ENCODE assay signal across 8 cellular contexts in the genomic region with DNA sequence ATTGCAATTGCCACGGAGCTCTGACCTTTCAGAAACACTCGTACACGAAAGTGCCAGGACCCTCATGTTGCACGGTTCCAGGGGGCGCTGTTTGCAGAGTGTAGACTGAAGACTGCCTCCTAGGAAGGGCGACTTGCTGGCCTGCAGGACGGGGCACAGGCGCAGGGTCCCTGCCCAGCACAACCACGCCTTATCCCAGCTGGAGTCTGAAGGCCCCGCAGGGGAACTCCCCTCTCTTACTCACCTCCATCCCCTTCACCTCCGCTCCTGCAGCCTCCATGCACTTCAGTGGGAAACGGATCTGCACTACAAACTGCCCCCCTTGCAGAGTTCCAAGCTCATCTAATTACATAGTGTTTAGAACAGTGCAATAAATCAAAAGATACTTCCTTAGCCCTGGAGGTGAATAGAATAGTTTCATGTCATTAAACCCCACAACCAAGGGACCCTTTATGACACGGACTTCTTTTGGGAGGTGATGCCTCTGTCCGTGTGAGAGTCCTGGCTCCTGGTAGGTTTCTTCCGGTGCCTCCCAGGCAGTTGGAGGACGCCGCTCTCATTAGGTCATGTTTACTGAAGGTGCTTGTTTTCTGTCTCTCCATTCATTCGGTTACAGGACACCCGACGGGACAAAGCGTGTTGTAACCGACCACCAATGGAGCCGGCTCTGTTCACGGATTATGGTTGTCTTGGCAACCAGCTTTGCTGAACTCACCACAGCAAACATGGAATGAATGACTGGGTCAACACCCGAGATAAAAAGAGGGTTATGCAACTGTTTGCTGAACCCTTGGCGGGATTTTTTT.
DNase-seq lines count a peak whose midpoint lies in the region; ATAC-seq and TF ChIP-seq lines count a peak whose summit lies in the region.

No MANE protein-coding gene starts in this region.

- no peaks in the 10 kb centered on the region for H3K27me3 ChIP-seq in endocrine pancreas (ENCODE audit: control insufficient read depth, insufficient read depth, low read length)

- H3K36me3 ChIP-seq in endocrine pancreas (ENCODE audit: control insufficient read depth, insufficient read depth, low read length), result no peaks in the 10 kb centered on the region

- peak; percentile 21 for DNase-seq in GM04504 (ENCODE audit: low read depth)
- peak; percentile 33 for DNase-seq in NCI-H2227 (lab: John Stamatoyannopoulos, UW; ENCODE audit: unreplicated experiment)
- peak; percentile 72 for DNase-seq in nephron progenitor cell
- no peak for DNase-seq in effector memory CD8-positive, alpha-beta T cell
- no peak for DNase-seq in activated CD4-positive, alpha-beta T cell treated with anti-CD3 and anti-CD28 coated beads, Interleukin-2, amount 10 ng/mL, durations not matched to agents 7 days and 5 days
- no peak for DNase-seq in stimulated activated effector memory CD8-positive, alpha-beta T cell treated with anti-CD3 and anti-CD28 coated beads, Interleukin-12 subunit alpha, Interleukin-12 subunit beta, amount 100 ng/mL, for 72 hours (ENCODE audit: low spot score in 2 of 2)

- no peak overlapping the region for H3K9ac ChIP-seq in endocrine pancreas (ENCODE audit: control insufficient read depth, insufficient read depth, low read length)

- no peaks in the 10 kb centered on the region for H3K9me3 ChIP-seq in endocrine pancreas (ENCODE audit: control insufficient read depth, low read length)

- H3K4me1 ChIP-seq in endocrine pancreas (ENCODE audit: control insufficient read depth, insufficient read depth, low read length), result peaks cover 10% of the 10 kb centered on the region

- peaks cover 6% of the 10 kb centered on the region for H3K27me3 Mint-ChIP-seq in nephron progenitor cell (ENCODE audit: low read depth, poor library complexity)
- H3K27me3 Mint-ChIP-seq in effector memory CD8-positive, alpha-beta T cell, result peaks cover 0 to 14% of the 10 kb centered on the region in 2 donors
- no peaks in the 10 kb centered on the region for H3K27me3 Mint-ChIP-seq in activated CD4-positive, alpha-beta T cell treated with anti-CD3 and anti-CD28 coated beads, Interleukin-2, amount 10 ng/mL, durations not matched to agents 7 days and 5 days

- peaks cover 39% of the 10 kb centered on the region for H3K4me1 Mint-ChIP-seq in nephron progenitor cell
- no peaks in the 10 kb centered on the region for H3K4me1 Mint-ChIP-seq in effector memory CD8-positive, alpha-beta T cell (ENCODE audit: low read depth in 2 of 2)
- no peaks in the 10 kb centered on the region for H3K4me1 Mint-ChIP-seq in activated CD4-positive, alpha-beta T cell treated with anti-CD3 and anti-CD28 coated beads, Interleukin-2, amount 10 ng/mL, durations not matched to agents 7 days and 5 days
- no peaks in the 10 kb centered on the region for H3K4me1 Mint-ChIP-seq in stimulated activated effector memory CD8-positive, alpha-beta T cell treated with anti-CD3 and anti-CD28 coated beads, Interleukin-12 subunit alpha, Interleukin-12 subunit beta, amount 100 ng/mL, for 72 hours

- peaks cover 2% of the 10 kb centered on the region for H3K36me3 Mint-ChIP-seq in nephron progenitor cell (ENCODE audit: low read depth)
- H3K36me3 Mint-ChIP-seq in effector memory CD8-positive, alpha-beta T cell (ENCODE audit: insufficient read depth), result no peaks in the 10 kb centered on the region
- H3K36me3 Mint-ChIP-seq in activated CD4-positive, alpha-beta T cell treated with anti-CD3 and anti-CD28 coated beads, Interleukin-2, amount 10 ng/mL, durations not matched to agents 7 days and 5 days (ENCODE audit: low read depth), result no peaks in the 10 kb centered on the region
- no peaks in the 10 kb centered on the region for H3K36me3 Mint-ChIP-seq in stimulated activated effector memory CD8-positive, alpha-beta T cell treated with anti-CD3 and anti-CD28 coated beads, Interleukin-12 subunit alpha, Interleukin-12 subunit beta, amount 100 ng/mL, for 72 hours

- TF ChIP-seq CTCF in nephron progenitor cell (IDR thresholded peaks at IDR 0.05), result peak; percentile 50

- peak overlapping the region; percentile 51 for H3K4me3 ChIP-seq in endocrine pancreas (ENCODE audit: control insufficient read depth, insufficient read depth, low read length)

- CTCF ChIA-PET in activated CD4-positive, alpha-beta T cell treated with anti-CD3 and anti-CD28 coated beads, Interleukin-2, amount 10 ng/mL, durations not matched to agents 7 days and 5 days (lab: Charles Lee), result no interaction called here

- peak overlapping the region; percentile 76 for H3K4me3 Mint-ChIP-seq in nephron progenitor cell
- no peak overlapping the region for H3K4me3 Mint-ChIP-seq in effector memory CD8-positive, alpha-beta T cell
- H3K4me3 Mint-ChIP-seq in activated CD4-positive, alpha-beta T cell treated with anti-CD3 and anti-CD28 coated beads, Interleukin-2, amount 10 ng/mL, durations not matched to agents 7 days and 5 days, result no peak overlapping the region
- no peak overlapping the region for H3K4me3 Mint-ChIP-seq in stimulated activated effector memory CD8-positive, alpha-beta T cell treated with anti-CD3 and anti-CD28 coated beads, Interleukin-12 subunit alpha, Interleukin-12 subunit beta, amount 100 ng/mL, for 72 hours

- no peak for ATAC-seq in effector memory CD8-positive, alpha-beta T cell (replicated peaks)
- no peak for ATAC-seq in stimulated activated effector memory CD8-positive, alpha-beta T cell treated with anti-CD3 and anti-CD28 coated beads, Interleukin-12 subunit alpha, Interleukin-12 subunit beta, amount 100 ng/mL, for 72 hours
- no peak for ATAC-seq in HG03571 (IDR thresholded peaks at IDR 0.05; ENCODE audit: unreplicated experiment)

- POLR2A ChIA-PET in activated CD4-positive, alpha-beta T cell treated with anti-CD3 and anti-CD28 coated beads, Interleukin-2, amount 10 ng/mL, durations not matched to agents 7 days and 5 days (lab: Charles Lee), result no interaction called here

- peak overlapping the region; percentile 70 for H3K27ac Mint-ChIP-seq in nephron progenitor cell
- no peak overlapping the region for H3K27ac Mint-ChIP-seq in effector memory CD8-positive, alpha-beta T cell
- no peak overlapping the region for H3K27ac Mint-ChIP-seq in activated CD4-positive, alpha-beta T cell treated with anti-CD3 and anti-CD28 coated beads, Interleukin-2, amount 10 ng/mL, durations not matched to agents 7 days and 5 days
- no peak overlapping the region for H3K27ac Mint-ChIP-seq in stimulated activated effector memory CD8-positive, alpha-beta T cell treated with anti-CD3 and anti-CD28 coated beads, Interleukin-12 subunit alpha, Interleukin-12 subunit beta, amount 100 ng/mL, for 72 hours

- peaks cover 20% of the 10 kb centered on the region for H3K9me3 Mint-ChIP-seq in nephron progenitor cell
- peaks cover 0 to 2% of the 10 kb centered on the region in 2 donors for H3K9me3 Mint-ChIP-seq in effector memory CD8-positive, alpha-beta T cell
- H3K9me3 Mint-ChIP-seq in activated CD4-positive, alpha-beta T cell treated with anti-CD3 and anti-CD28 coated beads, Interleukin-2, amount 10 ng/mL, durations not matched to agents 7 days and 5 days, result no peaks in the 10 kb centered on the region
- H3K9me3 Mint-ChIP-seq in stimulated activated effector memory CD8-positive, alpha-beta T cell treated with anti-CD3 and anti-CD28 coated beads, Interleukin-12 subunit alpha, Interleukin-12 subunit beta, amount 100 ng/mL, for 72 hours, result no peaks in the 10 kb centered on the region

Comparison
In these comparisons a context has a peak if more than half of its experiments do, and no peak if none do; other contexts are left out.
1. DNase-seq: peak in GM04504 (single experiment), NCI-H2227 (single experiment) and nephron progenitor cell (single experiment); none in effector memory CD8-positive, alpha-beta T cell (0 of 3), activated CD4-positive, alpha-beta T cell treated with anti-CD3 and anti-CD28 coated beads, Interleukin-2, amount 10 ng/mL, durations not matched to agents 7 days and 5 days (single experiment) and stimulated activated effector memory CD8-positive, alpha-beta T cell treated with anti-CD3 and anti-CD28 coated beads, Interleukin-12 subunit alpha, Interleukin-12 subunit beta, amount 100 ng/mL, for 72 hours (0 of 2).